18 cellular contexts compared by ENCODE assay signal in the genomic region with DNA sequence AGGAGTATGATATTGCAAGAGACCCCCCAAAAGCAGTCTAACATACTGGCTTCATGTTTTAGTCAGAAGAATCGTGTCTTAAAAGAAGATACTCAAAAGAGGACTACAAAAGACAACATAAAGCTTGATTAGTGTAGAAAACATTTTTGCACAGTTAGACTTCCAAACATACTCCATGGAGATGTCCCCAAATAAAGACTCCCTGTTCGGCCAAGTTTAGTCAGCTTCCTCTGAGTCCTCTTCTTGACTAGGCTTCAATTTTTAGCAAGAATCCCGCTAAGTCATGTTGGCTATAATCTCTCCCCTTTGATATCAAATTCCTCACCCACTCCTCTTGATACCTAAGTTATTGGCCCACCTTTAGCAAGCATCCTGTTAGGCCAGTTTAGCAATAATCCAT.
"Had no signal": no experiment of that assay in that cellular context is flagged by ENCODE, and none has a peak within 500 bp of the region (broad histone marks: within the 10 kb centered on the region; RNA-seq: fewer than 3 reads in every experiment).

No MANE protein-coding gene starts in this region.

- H3K4me1 ChIP-seq: left lung, pancreas, sigmoid colon had no signal

- ATAC-seq: activated CD4-positive, alpha-beta T cell treated with anti-CD3 and anti-CD28 coated beads for 36 hours; left lung; naive thymus-derived CD8-positive, alpha-beta T cell; stimulated activated effector memory CD8-positive, alpha-beta T cell treated with anti-CD3 and anti-CD28 coated beads, Interleukin-12 subunit alpha, Interleukin-12 subunit beta, amount 100 ng/mL, for 72 hours had no signal

- H3K27ac Mint-ChIP-seq: activated CD4-positive, alpha-beta T cell treated with anti-CD3 and anti-CD28 coated beads for 36 hours; activated naive CD8-positive, alpha-beta T cell treated with anti-CD3 and anti-CD28 coated beads, Interleukin-2, amount 10 ng/mL, durations not matched to agents 7 days and 5 days; memory B cell; naive thymus-derived CD8-positive, alpha-beta T cell; stimulated activated effector memory CD8-positive, alpha-beta T cell treated with anti-CD3 and anti-CD28 coated beads, Interleukin-12 subunit alpha, Interleukin-12 subunit beta, amount 100 ng/mL, for 72 hours had no signal

- H3K27me3 ChIP-seq: brain microvascular endothelial cell, left lung, pancreas, sigmoid colon, stomach had no signal

- H3K4me3 ChIP-seq: left lung, pancreas, sigmoid colon, stomach had no signal

- H3K36me3 ChIP-seq: brain microvascular endothelial cell, left lung, pancreas, sigmoid colon, stomach had no signal

- H3K4me1 Mint-ChIP-seq: activated CD4-positive, alpha-beta T cell treated with anti-CD3 and anti-CD28 coated beads for 36 hours; activated naive CD8-positive, alpha-beta T cell treated with anti-CD3 and anti-CD28 coated beads, Interleukin-2, amount 10 ng/mL, durations not matched to agents 7 days and 5 days; memory B cell; naive thymus-derived CD8-positive, alpha-beta T cell; stimulated activated effector memory CD8-positive, alpha-beta T cell treated with anti-CD3 and anti-CD28 coated beads, Interleukin-12 subunit alpha, Interleukin-12 subunit beta, amount 100 ng/mL, for 72 hours had no signal

- H3K4me3 Mint-ChIP-seq: activated CD4-positive, alpha-beta T cell treated with anti-CD3 and anti-CD28 coated beads for 36 hours; activated naive CD8-positive, alpha-beta T cell treated with anti-CD3 and anti-CD28 coated beads, Interleukin-2, amount 10 ng/mL, durations not matched to agents 7 days and 5 days; memory B cell; naive thymus-derived CD8-positive, alpha-beta T cell; stimulated activated effector memory CD8-positive, alpha-beta T cell treated with anti-CD3 and anti-CD28 coated beads, Interleukin-12 subunit alpha, Interleukin-12 subunit beta, amount 100 ng/mL, for 72 hours had no signal

- H3K9me3 ChIP-seq: pancreas, stomach had no signal

- H3K27ac ChIP-seq: brain microvascular endothelial cell, left lung, pancreas, stomach had no signal

- H3K27me3 Mint-ChIP-seq: activated CD4-positive, alpha-beta T cell treated with anti-CD3 and anti-CD28 coated beads for 36 hours; activated naive CD8-positive, alpha-beta T cell treated with anti-CD3 and anti-CD28 coated beads, Interleukin-2, amount 10 ng/mL, durations not matched to agents 7 days and 5 days; memory B cell; naive thymus-derived CD8-positive, alpha-beta T cell had no signal

- DNase-seq: activated CD4-positive, alpha-beta T cell treated with anti-CD3 and anti-CD28 coated beads for 36 hours; activated CD4-positive, alpha-beta T cell treated with anti-CD3 and anti-CD28 coated beads, Interleukin-2, amount 50 U/mL, for 48 hours; activated naive CD4-positive, alpha-beta T cell treated with Interleukin-2 at 50 U/mL for 16 hours; activated naive CD8-positive, alpha-beta T cell treated with anti-CD3 and anti-CD28 coated beads, Interleukin-2, amount 10 ng/mL, durations not matched to agents 7 days and 5 days; activated T-cell treated with anti-CD3 and anti-CD28 coated beads for 4 hours; brain microvascular endothelial cell; cerebellar nuclear complex; effector CD4-positive, alpha-beta T cell; foreskin melanocyte; kidney; left lung; naive thymus-derived CD8-positive, alpha-beta T cell; pancreas; sigmoid colon; stimulated activated CD4-positive, alpha-beta T cell treated with anti-CD3 and anti-CD28 coated beads, Interleukin-4, amount 100 ng/mL, for 24 hours; stomach had no signal

- H3K36me3 Mint-ChIP-seq: activated naive CD8-positive, alpha-beta T cell treated with anti-CD3 and anti-CD28 coated beads, Interleukin-2, amount 10 ng/mL, durations not matched to agents 7 days and 5 days; memory B cell; naive thymus-derived CD8-positive, alpha-beta T cell; stimulated activated effector memory CD8-positive, alpha-beta T cell treated with anti-CD3 and anti-CD28 coated beads, Interleukin-12 subunit alpha, Interleukin-12 subunit beta, amount 100 ng/mL, for 72 hours had no signal
